In the genomic region with DNA sequence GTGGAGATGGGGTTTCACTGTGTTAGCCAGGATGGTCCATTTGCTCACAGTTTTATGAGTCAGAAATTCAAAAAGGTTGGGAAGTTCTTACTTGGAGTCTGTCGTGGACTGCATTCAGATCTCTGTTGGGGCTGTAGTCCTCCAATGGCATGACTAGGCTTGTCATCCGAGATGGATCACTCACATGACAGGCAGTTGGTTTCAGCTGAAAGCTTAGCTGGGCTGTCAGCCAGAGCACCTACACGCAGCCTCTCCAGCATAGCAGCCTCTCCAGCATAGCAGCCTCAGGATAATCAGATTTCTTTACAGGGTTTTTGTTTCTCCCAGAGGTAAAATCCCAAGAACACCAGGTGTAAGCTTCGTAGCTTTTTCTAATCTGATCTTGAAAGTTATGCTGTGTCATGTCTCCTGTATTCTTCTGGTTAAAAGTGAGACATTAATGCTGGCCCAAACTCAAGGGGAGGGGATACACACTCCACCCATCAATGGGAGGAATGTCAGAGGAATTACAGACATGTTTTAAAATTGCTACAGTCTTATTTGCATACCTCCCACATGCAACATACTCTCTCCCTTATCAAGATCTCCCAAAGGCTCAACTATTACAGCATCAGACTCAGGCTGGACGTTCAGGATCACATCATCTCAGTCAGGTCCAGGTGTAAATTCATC, we compare ENCODE assay signal across 9 cellular contexts. TPM values are rescaled to one million over a fixed set of nuclear protein-coding genes. Genes with fewer than 3 reads are reported as not detected.
A peak's percentile ranks its signal among the peaks of the same experiment; 100 is the strongest.
DNase-seq lines count a peak whose midpoint lies in the region; ATAC-seq and TF ChIP-seq lines count a peak whose summit lies in the region.
"Had no signal": no experiment of that assay in that cellular context is flagged by ENCODE, and none has a peak within 500 bp of the region (broad histone marks: within the 10 kb centered on the region; RNA-seq: fewer than 3 reads in every experiment).

No MANE protein-coding gene starts in this region.

- peak; percentile 91 to 95 (median 93) for ATAC-seq in psoas muscle

- peak; percentile 58 for DNase-seq in GM23248
- DNase-seq in NCI-H510A (lab: John Stamatoyannopoulos, UW): peak; percentile 1
- DNase-seq in epithelial cell of prostate (ENCODE audit: low read depth, low spot score): peak; percentile 96
- DNase-seq in psoas muscle: peak; percentile 23 to 51
- no peak for DNase-seq in stimulated activated CD4-positive, alpha-beta T cell treated with anti-CD3 and anti-CD28 coated beads, Interleukin-15, amount 100 ng/mL, for 24 hours
- DNase-seq in SIG-M5 (lab: John Stamatoyannopoulos, UW): no peak
- DNase-seq in activated naive CD4-positive, alpha-beta T cell treated with anti-CD3 and anti-CD28 coated beads for 36 hours: no peak
- no peak for DNase-seq in SIG-M5 treated with dmso at 0.1 percent for 504 hours (lab: John Stamatoyannopoulos, UW; ENCODE audit: unreplicated experiment)
- DNase-seq: activated CD4-positive, alpha-beta T cell treated with anti-CD3 and anti-CD28 coated beads, Interleukin-2, amount 50 U/mL, for 4 hours had no signal

- H3K4me2 ChIP-seq in GM23248 (ENCODE audit: unreplicated experiment): peak overlapping the region; percentile 14

- H3K79me2 ChIP-seq in GM23248 (ENCODE audit: insufficient read depth): no peaks in the 10 kb centered on the region

- H3K27me3 ChIP-seq in GM23248 (replicated peaks; ENCODE audit: insufficient read depth) (no peaks in the 10 kb centered on the region), psoas muscle (ENCODE audit: insufficient read depth in 3 of 3, low read length in 2 of 3) (no peaks in the 10 kb centered on the region)

- no peak overlapping the region for H2AFZ ChIP-seq in GM23248

- H3K4me1 Mint-ChIP-seq in activated naive CD4-positive, alpha-beta T cell treated with anti-CD3 and anti-CD28 coated beads for 36 hours (ENCODE audit: low read depth): no peaks in the 10 kb centered on the region

- H3K4me1 ChIP-seq in GM23248 (ENCODE audit: insufficient read depth): peaks cover 13% of the 10 kb centered on the region; the same call in 1 of the 2 replicates
- H3K4me1 ChIP-seq in psoas muscle: peaks cover 22% of the 10 kb centered on the region

- no peaks in the 10 kb centered on the region for H3F3A ChIP-seq in GM23248 (ENCODE audit: insufficient read depth)

- CTCF ChIA-PET in activated naive CD4-positive, alpha-beta T cell treated with anti-CD3 and anti-CD28 coated beads for 36 hours (lab: Charles Lee): interaction anchor here (0.6 kb wide), 1 partner anchor 76 kb away, joined by 3 read pairs; no protein-coding TSS in a partner anchor

- H3K27ac Mint-ChIP-seq in activated naive CD4-positive, alpha-beta T cell treated with anti-CD3 and anti-CD28 coated beads for 36 hours: no peak overlapping the region

- H3K9me2 ChIP-seq in GM23248 (ENCODE audit: insufficient read depth): no peaks in the 10 kb centered on the region

- in situ Hi-C loops in GM23248 (cut with MboI): no loop called here

- H3K4me3 Mint-ChIP-seq in activated naive CD4-positive, alpha-beta T cell treated with anti-CD3 and anti-CD28 coated beads for 36 hours: no peak overlapping the region

- TF ChIP-seq CTCF in psoas muscle (IDR thresholded peaks at IDR 0.05): no peak

- H3K9ac ChIP-seq in GM23248: 0 out of 2 replicates have a peak overlapping the region, but pooled peaks have one; percentile 2

- no peaks in the 10 kb centered on the region for H3K36me3 ChIP-seq in GM23248 (ENCODE audit: low read depth)
- H3K36me3 ChIP-seq in psoas muscle (ENCODE audit: insufficient read depth in 1 of 2, low read depth in 1 of 2): no peaks in the 10 kb centered on the region

- H3K27me3 Mint-ChIP-seq in activated naive CD4-positive, alpha-beta T cell treated with anti-CD3 and anti-CD28 coated beads for 36 hours (ENCODE audit: low read depth): no peaks in the 10 kb centered on the region

- H3K27ac ChIP-seq in GM23248 (peak overlapping the region; percentile 20; the same call in 1 of the 2 replicates), epithelial cell of prostate (peak overlapping the region; percentile 89), psoas muscle (peak overlapping the region; percentile 51)

- no peak overlapping the region for H3K4me3 ChIP-seq in GM23248
- H3K4me3 ChIP-seq in psoas muscle: no peak overlapping the region

- no peaks in the 10 kb centered on the region for H4K20me1 ChIP-seq in GM23248 (ENCODE audit: insufficient read depth)

- no peaks in the 10 kb centered on the region for H3K9me3 Mint-ChIP-seq in activated naive CD4-positive, alpha-beta T cell treated with anti-CD3 and anti-CD28 coated beads for 36 hours

- intact Hi-C loops in psoas muscle (cut with DNase I): no loop called here
- intact Hi-C loops in activated naive CD4-positive, alpha-beta T cell treated with anti-CD3 and anti-CD28 coated beads for 36 hours (cut with micrococcal nuclease): no loop called here

- H3K36me3 Mint-ChIP-seq in activated naive CD4-positive, alpha-beta T cell treated with anti-CD3 and anti-CD28 coated beads for 36 hours (ENCODE audit: low read depth): no peaks in the 10 kb centered on the region

- 21 to 24% methylated on average over 5 of the region's 5 CpGs for whole genome bisulfite sequencing in GM23248 (ENCODE audit: low coverage in 1 of 2, low lambda C conversion rate in 2 of 2, missing lambda C conversion rate in 2 of 2), 2 experiments
- 20 to 24% (median 23%) methylated on average over 5 of the region's 5 CpGs for WGBS in psoas muscle, 3 donors

- no peaks in the 10 kb centered on the region for H3K9me3 ChIP-seq in GM23248 (ENCODE audit: low read depth)
- no peaks in the 10 kb centered on the region for H3K9me3 ChIP-seq in psoas muscle

RNA-seq across cellular contexts. Expression of a gene that starts 31.6 kb away (rescaled TPM):
- total RNA-seq in GM23248 (2014; rRNA removed; shearing (Covaris generic)): 3.8 and 8.2 TPM in 2 replicates
- polyA plus RNA-seq in GM23248 (2016; fragmentation: Nextera tagmentation; extraction: Ambion mirVana) (9.2 and 10.1 TPM in 2 replicates), psoas muscle (1 to 10 TPM; 1.5 to 5.3 (median 2.6) TPM)
- total RNA-seq in psoas muscle: 10 to 100 TPM in 2 of 4 donors, 1 to 10 TPM in 2; 3.8 to 15.6 (median 9.2) TPM
- total RNA-seq in activated naive CD4-positive, alpha-beta T cell treated with anti-CD3 and anti-CD28 coated beads for 36 hours: not detected

Comparison
In these comparisons a context has a peak if more than half of its experiments do, and no peak if none do; other contexts are left out.
1. DNase-seq: peak in GM23248 (single experiment), NCI-H510A (single experiment), epithelial cell of prostate (single experiment) and psoas muscle (2 of 2); none in stimulated activated CD4-positive, alpha-beta T cell treated with anti-CD3 and anti-CD28 coated beads, Interleukin-15, amount 100 ng/mL, for 24 hours (single experiment), SIG-M5 (single experiment), activated naive CD4-positive, alpha-beta T cell treated with anti-CD3 and anti-CD28 coated beads for 36 hours (single experiment) and SIG-M5 treated with dmso at 0.1 percent for 504 hours (single experiment).
2. H3K27ac ChIP-seq: peak in every context shown above with its lines; median percentile 89 in epithelial cell of prostate; 51 in psoas muscle; 20 in GM23248.